1 cellular context compared by ENCODE assay signal in the genomic region with DNA sequence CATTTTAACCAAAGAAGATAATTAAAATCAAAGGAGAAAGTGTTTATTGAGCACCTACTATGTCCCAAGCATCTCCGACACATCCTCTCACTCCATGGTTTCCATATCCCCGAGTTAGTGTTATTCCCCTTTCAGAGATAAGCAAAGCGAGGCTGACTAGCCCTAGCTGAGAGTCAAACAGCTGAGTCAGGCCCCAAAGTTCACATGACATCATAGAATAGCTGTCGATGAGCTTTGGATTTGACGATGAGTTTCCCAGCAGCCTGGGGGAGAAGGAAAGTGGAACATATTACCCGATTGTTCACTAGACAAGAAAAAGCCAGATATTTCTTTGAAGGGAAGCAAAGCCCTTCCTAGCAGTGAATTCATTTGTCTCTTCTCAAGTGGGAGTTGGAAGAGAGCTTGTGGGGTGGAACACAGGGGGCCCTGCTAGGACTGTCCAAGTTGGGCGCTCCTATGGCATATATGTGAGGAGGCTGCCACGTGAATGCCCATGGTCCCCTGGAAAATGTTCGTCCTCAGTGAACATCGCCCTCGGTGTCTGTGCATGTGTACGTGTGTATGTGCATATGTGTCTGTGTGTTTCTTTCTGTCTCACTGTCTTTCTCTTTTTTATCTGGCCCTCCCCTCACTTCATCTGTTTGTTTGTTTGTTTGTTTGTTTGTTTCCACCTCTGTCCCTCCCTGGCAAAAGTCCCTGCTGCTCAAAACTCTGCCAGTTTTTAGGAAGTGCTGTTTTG.
TF ChIP-seq lines count a peak whose summit lies in the region.

No MANE protein-coding gene starts in this region.

TF ChIP-seq in HCT116, 20 proteins besides CTCF, POLR2A, EP300 and RAD21:
- TF ChIP-seq EGR1 (IDR thresholded peaks at IDR 0.05; ENCODE audit: low read depth) (no peak), CBX3 (IDR thresholded peaks at IDR 0.05; ENCODE audit: low read depth) (no peak), POLR2AphosphoS5 (IDR thresholded peaks at IDR 0.05; ENCODE audit: low read depth, low read length) (no peak), ELF1 (IDR thresholded peaks at IDR 0.05; ENCODE audit: borderline replicate concordance, low read depth) (no peak), TCF7L2 (IDR thresholded peaks at IDR 0.05; ENCODE audit: borderline replicate concordance, extremely low read depth, insufficient read depth, insufficient read length) (no peak), SP1 (IDR thresholded peaks at IDR 0.05; ENCODE audit: low read depth) (no peak), JUND (IDR thresholded peaks at IDR 0.05) (no peak), YY1 (IDR thresholded peaks at IDR 0.05; ENCODE audit: extremely low read depth, insufficient replicate concordance, low read depth, low read length) (no peak), SRF (IDR thresholded peaks at IDR 0.05; ENCODE audit: low read depth) (no peak)
- TF ChIP-seq, protein P1, sequence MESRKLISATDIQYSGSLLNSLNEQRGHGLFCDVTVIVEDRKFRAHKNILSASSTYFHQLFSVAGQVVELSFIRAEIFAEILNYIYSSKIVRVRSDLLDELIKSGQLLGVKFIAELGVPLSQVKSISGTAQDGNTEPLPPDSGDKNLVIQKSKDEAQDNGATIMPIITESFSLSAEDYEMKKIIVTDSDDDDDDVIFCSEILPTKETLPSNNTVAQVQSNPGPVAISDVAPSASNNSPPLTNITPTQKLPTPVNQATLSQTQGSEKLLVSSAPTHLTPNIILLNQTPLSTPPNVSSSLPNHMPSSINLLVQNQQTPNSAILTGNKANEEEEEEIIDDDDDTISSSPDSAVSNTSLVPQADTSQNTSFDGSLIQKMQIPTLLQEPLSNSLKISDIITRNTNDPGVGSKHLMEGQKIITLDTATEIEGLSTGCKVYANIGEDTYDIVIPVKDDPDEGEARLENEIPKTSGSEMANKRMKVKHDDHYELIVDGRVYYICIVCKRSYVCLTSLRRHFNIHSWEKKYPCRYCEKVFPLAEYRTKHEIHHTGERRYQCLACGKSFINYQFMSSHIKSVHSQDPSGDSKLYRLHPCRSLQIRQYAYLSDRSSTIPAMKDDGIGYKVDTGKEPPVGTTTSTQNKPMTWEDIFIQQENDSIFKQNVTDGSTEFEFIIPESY (IDR thresholded peaks at IDR 0.05; ENCODE audit: extremely low read depth, insufficient replicate concordance, low read length), result no peak
